ENCODE assay signal across 23 cellular contexts in genomic region chr5:154031923-154032489, GRCh38.
"Had no signal": no experiment of that assay in that cellular context is flagged by ENCODE, and none has a peak within 500 bp of the region (broad histone marks: within the 10 kb centered on the region; RNA-seq: fewer than 3 reads in every experiment).

No MANE protein-coding gene starts in this region.

- H3K36me3 ChIP-seq: breast epithelium had no signal

- DNase-seq: activated CD4-positive, alpha-beta T cell treated with anti-CD3 and anti-CD28 coated beads for 48 hours; activated CD4-positive, alpha-beta T cell treated with anti-CD3 and anti-CD28 coated beads, Interleukin-2, amount 50 U/mL, for 4 hours; activated CD4-positive, CD25-positive, alpha-beta regulatory T cell treated with anti-CD3 and anti-CD28 coated beads, Interleukin-2, amount 50 U/mL, for 72 hours; activated CD8-positive, alpha-beta memory T cell treated with anti-CD3 and anti-CD28 coated beads, Interleukin-2, amount 50 U/mL, for 48 hours; activated CD8-positive, alpha-beta T cell treated with anti-CD3 and anti-CD28 coated beads, Interleukin-2, amount 10 ng/mL, durations not matched to agents 7 days and 5 days; activated T-cell treated with anti-CD3 and anti-CD28 coated beads, Interleukin-2, amount 50 U/mL, for 1 hour; aorta; caudate nucleus; cortex of kidney; MV-4-11; NCI-H146; NCI-H187 treated with DMSO at 0.1 percent for 48 hours; NCI-H2081 treated with DMSO at 0.1 percent for 48 hours; NCI-H446; NCI-H524; NCI-H748 treated with DMSO at 0.1 percent for 48 hours; Peyer's patch; SHP77; T-helper 2 cell; T1000 had no signal

- ATAC-seq: activated CD8-positive, alpha-beta T cell treated with anti-CD3 and anti-CD28 coated beads, Interleukin-2, amount 10 ng/mL, durations not matched to agents 7 days and 5 days had no signal

- H3K4me3 ChIP-seq: breast epithelium, Peyer's patch had no signal

- H3K4me1 ChIP-seq: breast epithelium, Peyer's patch had no signal

- H3K27me3 Mint-ChIP-seq: activated naive CD4-positive, alpha-beta T cell treated with anti-CD3 and anti-CD28 coated beads, Interleukin-2, amount 50 U/mL, for 24 hours had no signal

- H3K27me3 ChIP-seq: breast epithelium, Peyer's patch had no signal

- H3K4me3 Mint-ChIP-seq: activated CD8-positive, alpha-beta T cell treated with anti-CD3 and anti-CD28 coated beads, Interleukin-2, amount 10 ng/mL, durations not matched to agents 7 days and 5 days; activated naive CD4-positive, alpha-beta T cell treated with anti-CD3 and anti-CD28 coated beads, Interleukin-2, amount 50 U/mL, for 24 hours had no signal

- H3K9me3 ChIP-seq: breast epithelium, Peyer's patch had no signal

- FAIRE-seq: TTC549 had no signal

- H3K27ac Mint-ChIP-seq: activated CD8-positive, alpha-beta T cell treated with anti-CD3 and anti-CD28 coated beads, Interleukin-2, amount 10 ng/mL, durations not matched to agents 7 days and 5 days; activated naive CD4-positive, alpha-beta T cell treated with anti-CD3 and anti-CD28 coated beads, Interleukin-2, amount 50 U/mL, for 24 hours had no signal

- H3K27ac ChIP-seq: breast epithelium, Peyer's patch had no signal
